ENCODE assay signal across 1 cellular context in the genomic region with DNA sequence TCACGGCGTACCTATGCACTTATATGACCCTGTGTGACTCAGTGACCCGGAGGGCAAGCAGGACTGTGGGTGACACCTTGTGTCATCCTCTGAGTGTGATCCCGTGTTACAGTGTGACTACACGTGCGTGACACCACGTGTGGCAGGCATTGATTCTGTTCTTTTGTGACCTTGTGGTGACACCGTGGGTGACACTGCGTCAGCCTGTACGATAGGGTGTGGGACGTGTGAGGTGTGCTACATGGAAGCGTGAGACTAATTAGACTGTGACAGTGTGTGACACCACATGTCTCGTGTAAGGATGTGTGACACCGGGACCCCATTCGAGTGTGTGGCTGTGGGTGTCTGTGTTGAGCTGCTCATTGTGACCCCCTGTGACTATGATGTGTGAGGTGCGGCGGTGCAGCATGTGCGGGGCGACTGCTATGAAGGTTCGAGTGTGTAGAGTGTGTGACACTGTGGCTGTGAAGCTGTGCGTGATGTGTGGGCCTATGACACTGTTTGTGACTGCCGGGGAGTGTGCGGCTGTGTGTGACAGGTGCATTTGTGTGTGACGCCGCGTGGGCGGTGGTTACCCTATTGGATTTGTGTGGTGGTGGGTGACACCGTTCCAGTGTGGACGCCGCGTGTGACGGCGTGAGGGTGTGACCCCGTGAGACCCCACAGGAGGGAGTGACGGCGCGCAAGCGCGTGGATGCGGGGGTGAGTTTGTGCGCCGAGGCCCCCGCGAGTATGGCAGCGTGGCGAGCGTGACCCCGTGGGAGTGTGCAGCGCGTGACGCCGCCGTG.
TF ChIP-seq lines count a peak whose summit lies in the region.

A gene (plus strand): TSS at position 783 of the 788 bp plus-strand sequence. CDS start 5,621 bp downstream, outside the sequence.

TF ChIP-seq in HepG2, 621 proteins besides CTCF, POLR2A, EP300 and RAD21 (continued from another document and continues in another):
- TF ChIP-seq, protein P1, sequence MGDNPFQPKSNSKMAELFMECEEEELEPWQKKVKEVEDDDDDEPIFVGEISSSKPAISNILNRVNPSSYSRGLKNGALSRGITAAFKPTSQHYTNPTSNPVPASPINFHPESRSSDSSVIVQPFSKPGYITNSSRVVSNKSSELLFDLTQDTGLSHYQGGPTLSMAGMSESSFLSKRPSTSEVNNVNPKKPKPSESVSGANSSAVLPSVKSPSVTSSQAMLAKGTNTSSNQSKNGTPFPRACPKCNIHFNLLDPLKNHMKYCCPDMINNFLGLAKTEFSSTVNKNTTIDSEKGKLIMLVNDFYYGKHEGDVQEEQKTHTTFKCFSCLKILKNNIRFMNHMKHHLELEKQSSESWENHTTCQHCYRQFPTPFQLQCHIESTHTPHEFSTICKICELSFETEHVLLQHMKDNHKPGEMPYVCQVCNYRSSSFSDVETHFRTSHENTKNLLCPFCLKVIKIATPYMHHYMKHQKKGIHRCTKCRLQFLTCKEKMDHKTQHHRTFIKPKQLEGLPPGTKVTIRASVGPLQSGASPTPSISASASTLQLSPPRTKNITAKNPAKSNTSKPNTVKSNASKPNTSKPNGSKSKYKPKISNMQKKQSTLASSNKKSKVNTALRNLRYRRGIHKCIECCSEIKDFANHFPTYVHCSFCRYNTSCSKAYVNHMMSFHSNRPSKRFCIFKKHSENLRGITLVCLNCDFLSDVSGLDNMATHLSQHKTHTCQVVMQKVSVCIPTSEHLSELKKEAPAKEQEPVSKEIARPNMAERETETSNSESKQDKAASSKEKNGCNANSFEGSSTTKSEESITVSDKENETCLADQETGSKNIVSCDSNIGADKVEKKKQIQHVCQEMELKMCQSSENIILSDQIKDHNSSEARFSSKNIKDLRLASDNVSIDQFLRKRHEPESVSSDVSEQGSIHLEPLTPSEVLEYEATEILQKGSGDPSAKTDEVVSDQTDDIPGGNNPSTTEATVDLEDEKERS (CRISPR knock-in tag; IDR thresholded peaks at IDR 0.05): no peak
- TF ChIP-seq BORCS8-MEF2B (CRISPR knock-in tag; IDR thresholded peaks at IDR 0.05) (0 out of 2 replicates have a peak, but pooled peaks have one; percentile 28), MXI1 (IDR thresholded peaks at IDR 0.05; ENCODE audit: borderline replicate concordance, low read depth, low read length) (peak; percentile 22; the same call in 1 of the 3 replicates), U2AF2 (IDR thresholded peaks at IDR 0.05; ENCODE audit: low read depth, low read length) (no peak), TCF12 (IDR thresholded peaks at IDR 0.05) (no peak), TCF12 (CRISPR knock-in tag; IDR thresholded peaks at IDR 0.05) (no peak), KAT7 (CRISPR knock-in tag; IDR thresholded peaks at IDR 0.05; ENCODE audit: borderline replicate concordance) (no peak), CREB1 (IDR thresholded peaks at IDR 0.05) (peak; percentile 46), CREB1 (CRISPR knock-in tag; IDR thresholded peaks at IDR 0.05) (no peak), TBX3 (IDR thresholded peaks at IDR 0.05; ENCODE audit: borderline replicate concordance) (peak; percentile 60), CEBPB (IDR thresholded peaks at IDR 0.05; ENCODE audit: borderline replicate concordance, low read depth, low read length) (no peak)
- TF ChIP-seq, protein P2, sequence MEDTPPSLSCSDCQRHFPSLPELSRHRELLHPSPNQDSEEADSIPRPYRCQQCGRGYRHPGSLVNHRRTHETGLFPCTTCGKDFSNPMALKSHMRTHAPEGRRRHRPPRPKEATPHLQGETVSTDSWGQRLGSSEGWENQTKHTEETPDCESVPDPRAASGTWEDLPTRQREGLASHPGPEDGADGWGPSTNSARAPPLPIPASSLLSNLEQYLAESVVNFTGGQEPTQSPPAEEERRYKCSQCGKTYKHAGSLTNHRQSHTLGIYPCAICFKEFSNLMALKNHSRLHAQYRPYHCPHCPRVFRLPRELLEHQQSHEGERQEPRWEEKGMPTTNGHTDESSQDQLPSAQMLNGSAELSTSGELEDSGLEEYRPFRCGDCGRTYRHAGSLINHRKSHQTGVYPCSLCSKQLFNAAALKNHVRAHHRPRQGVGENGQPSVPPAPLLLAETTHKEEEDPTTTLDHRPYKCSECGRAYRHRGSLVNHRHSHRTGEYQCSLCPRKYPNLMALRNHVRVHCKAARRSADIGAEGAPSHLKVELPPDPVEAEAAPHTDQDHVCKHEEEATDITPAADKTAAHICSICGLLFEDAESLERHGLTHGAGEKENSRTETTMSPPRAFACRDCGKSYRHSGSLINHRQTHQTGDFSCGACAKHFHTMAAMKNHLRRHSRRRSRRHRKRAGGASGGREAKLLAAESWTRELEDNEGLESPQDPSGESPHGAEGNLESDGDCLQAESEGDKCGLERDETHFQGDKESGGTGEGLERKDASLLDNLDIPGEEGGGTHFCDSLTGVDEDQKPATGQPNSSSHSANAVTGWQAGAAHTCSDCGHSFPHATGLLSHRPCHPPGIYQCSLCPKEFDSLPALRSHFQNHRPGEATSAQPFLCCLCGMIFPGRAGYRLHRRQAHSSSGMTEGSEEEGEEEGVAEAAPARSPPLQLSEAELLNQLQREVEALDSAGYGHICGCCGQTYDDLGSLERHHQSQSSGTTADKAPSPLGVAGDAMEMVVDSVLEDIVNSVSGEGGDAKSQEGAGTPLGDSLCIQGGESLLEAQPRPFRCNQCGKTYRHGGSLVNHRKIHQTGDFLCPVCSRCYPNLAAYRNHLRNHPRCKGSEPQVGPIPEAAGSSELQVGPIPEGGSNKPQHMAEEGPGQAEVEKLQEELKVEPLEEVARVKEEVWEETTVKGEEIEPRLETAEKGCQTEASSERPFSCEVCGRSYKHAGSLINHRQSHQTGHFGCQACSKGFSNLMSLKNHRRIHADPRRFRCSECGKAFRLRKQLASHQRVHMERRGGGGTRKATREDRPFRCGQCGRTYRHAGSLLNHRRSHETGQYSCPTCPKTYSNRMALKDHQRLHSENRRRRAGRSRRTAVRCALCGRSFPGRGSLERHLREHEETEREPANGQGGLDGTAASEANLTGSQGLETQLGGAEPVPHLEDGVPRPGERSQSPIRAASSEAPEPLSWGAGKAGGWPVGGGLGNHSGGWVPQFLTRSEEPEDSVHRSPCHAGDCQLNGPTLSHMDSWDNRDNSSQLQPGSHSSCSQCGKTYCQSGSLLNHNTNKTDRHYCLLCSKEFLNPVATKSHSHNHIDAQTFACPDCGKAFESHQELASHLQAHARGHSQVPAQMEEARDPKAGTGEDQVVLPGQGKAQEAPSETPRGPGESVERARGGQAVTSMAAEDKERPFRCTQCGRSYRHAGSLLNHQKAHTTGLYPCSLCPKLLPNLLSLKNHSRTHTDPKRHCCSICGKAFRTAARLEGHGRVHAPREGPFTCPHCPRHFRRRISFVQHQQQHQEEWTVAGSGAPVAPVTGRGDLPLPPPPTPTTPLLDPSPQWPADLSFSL (CRISPR knock-in tag; IDR thresholded peaks at IDR 0.05): peak; percentile 9; the same call in 1 of the 2 replicates
- TF ChIP-seq, protein P3, sequence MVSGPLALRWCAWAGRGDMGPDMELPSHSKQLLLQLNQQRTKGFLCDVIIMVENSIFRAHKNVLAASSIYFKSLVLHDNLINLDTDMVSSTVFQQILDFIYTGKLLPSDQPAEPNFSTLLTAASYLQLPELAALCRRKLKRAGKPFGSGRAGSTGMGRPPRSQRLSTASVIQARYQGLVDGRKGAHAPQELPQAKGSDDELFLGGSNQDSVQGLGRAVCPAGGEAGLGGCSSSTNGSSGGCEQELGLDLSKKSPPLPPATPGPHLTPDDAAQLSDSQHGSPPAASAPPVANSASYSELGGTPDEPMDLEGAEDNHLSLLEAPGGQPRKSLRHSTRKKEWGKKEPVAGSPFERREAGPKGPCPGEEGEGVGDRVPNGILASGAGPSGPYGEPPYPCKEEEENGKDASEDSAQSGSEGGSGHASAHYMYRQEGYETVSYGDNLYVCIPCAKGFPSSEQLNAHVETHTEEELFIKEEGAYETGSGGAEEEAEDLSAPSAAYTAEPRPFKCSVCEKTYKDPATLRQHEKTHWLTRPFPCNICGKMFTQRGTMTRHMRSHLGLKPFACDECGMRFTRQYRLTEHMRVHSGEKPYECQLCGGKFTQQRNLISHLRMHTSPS (CRISPR knock-in tag; IDR thresholded peaks at IDR 0.05; ENCODE audit: low read depth): 0 out of 2 replicates have a peak, but pooled peaks have one; percentile 15
- TF ChIP-seq, protein P4, sequence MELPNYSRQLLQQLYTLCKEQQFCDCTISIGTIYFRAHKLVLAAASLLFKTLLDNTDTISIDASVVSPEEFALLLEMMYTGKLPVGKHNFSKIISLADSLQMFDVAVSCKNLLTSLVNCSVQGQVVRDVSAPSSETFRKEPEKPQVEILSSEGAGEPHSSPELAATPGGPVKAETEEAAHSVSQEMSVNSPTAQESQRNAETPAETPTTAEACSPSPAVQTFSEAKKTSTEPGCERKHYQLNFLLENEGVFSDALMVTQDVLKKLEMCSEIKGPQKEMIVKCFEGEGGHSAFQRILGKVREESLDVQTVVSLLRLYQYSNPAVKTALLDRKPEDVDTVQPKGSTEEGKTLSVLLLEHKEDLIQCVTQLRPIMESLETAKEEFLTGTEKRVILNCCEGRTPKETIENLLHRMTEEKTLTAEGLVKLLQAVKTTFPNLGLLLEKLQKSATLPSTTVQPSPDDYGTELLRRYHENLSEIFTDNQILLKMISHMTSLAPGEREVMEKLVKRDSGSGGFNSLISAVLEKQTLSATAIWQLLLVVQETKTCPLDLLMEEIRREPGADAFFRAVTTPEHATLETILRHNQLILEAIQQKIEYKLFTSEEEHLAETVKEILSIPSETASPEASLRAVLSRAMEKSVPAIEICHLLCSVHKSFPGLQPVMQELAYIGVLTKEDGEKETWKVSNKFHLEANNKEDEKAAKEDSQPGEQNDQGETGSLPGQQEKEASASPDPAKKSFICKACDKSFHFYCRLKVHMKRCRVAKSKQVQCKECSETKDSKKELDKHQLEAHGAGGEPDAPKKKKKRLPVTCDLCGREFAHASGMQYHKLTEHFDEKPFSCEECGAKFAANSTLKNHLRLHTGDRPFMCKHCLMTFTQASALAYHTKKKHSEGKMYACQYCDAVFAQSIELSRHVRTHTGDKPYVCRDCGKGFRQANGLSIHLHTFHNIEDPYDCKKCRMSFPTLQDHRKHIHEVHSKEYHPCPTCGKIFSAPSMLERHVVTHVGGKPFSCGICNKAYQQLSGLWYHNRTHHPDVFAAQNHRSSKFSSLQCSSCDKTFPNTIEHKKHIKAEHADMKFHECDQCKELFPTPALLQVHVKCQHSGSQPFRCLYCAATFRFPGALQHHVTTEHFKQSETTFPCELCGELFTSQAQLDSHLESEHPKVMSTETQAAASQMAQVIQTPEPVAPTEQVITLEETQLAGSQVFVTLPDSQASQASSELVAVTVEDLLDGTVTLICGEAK (IDR thresholded peaks at IDR 0.05): no peak
- TF ChIP-seq, protein P4 (CRISPR knock-in tag; IDR thresholded peaks at IDR 0.05): 0 out of 2 replicates have a peak, but pooled peaks have one; percentile 28
- TF ChIP-seq, protein P5, sequence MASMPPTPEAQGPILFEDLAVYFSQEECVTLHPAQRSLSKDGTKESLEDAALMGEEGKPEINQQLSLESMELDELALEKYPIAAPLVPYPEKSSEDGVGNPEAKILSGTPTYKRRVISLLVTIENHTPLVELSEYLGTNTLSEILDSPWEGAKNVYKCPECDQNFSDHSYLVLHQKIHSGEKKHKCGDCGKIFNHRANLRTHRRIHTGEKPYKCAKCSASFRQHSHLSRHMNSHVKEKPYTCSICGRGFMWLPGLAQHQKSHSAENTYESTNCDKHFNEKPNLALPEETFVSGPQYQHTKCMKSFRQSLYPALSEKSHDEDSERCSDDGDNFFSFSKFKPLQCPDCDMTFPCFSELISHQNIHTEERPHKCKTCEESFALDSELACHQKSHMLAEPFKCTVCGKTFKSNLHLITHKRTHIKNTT (CRISPR knock-in tag; IDR thresholded peaks at IDR 0.05): no peak
- TF ChIP-seq, protein P6, sequence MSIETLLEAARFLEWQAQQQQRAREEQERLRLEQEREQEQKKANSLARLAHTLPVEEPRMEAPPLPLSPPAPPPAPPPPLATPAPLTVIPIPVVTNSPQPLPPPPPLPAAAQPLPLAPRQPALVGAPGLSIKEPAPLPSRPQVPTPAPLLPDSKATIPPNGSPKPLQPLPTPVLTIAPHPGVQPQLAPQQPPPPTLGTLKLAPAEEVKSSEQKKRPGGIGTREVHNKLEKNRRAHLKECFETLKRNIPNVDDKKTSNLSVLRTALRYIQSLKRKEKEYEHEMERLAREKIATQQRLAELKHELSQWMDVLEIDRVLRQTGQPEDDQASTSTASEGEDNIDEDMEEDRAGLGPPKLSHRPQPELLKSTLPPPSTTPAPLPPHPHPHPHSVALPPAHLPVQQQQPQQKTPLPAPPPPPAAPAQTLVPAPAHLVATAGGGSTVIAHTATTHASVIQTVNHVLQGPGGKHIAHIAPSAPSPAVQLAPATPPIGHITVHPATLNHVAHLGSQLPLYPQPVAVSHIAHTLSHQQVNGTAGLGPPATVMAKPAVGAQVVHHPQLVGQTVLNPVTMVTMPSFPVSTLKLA (IDR thresholded peaks at IDR 0.05): peak; percentile 82
- TF ChIP-seq, protein P7, sequence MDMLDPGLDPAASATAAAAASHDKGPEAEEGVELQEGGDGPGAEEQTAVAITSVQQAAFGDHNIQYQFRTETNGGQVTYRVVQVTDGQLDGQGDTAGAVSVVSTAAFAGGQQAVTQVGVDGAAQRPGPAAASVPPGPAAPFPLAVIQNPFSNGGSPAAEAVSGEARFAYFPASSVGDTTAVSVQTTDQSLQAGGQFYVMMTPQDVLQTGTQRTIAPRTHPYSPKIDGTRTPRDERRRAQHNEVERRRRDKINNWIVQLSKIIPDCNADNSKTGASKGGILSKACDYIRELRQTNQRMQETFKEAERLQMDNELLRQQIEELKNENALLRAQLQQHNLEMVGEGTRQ (IDR thresholded peaks at IDR 0.05; ENCODE audit: low read depth, low read length): 0 out of 2 replicates have a peak, but pooled peaks have one; percentile 16
- TF ChIP-seq, protein P7 (CRISPR knock-in tag; IDR thresholded peaks at IDR 0.05; ENCODE audit: borderline replicate concordance): no peak
